ENCODE assay signal across 8 cellular contexts in the genomic region with DNA sequence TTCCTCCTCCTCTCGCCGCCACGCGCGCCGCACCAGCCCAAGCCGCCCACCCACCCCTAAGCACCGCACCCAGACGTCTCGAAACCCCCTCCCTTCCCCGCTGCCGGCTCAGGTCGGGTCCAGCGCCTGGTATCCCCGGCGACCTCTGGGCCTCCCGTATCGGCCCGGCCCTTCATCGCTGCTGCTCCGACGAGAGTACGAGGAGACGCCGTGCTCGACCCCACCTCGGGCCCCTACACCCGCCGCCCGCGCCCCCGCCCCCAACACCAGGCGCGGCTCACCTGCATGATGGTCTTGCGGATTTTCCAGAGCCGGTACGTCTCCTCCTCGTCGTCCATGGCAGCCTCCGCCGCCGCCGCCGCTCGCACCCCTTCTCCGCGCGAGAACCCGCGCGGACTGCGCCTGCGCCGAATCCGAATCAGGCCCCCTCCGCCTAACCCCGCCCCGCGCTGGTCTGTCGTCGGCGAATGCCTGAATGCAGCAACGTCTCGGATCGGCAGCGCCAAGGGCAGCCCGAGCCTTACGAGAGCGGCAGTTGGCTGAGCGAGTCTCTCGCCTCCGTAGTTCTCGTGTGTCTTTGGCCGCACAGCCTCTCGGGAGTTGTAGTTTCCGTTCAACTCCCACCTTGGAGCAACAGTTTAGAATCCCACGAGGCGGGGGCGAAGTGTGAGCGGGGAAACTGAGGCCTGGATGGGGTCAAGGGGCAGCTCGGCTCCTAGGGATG. TPM values are rescaled to one million over a fixed set of nuclear protein-coding genes. Genes with fewer than 3 reads are reported as not detected.
DNase-seq lines count a peak whose midpoint lies in the region; ATAC-seq and TF ChIP-seq lines count a peak whose summit lies in the region.

A gene (minus strand): TSS at position 398 of the 724 bp plus-strand sequence. CDS start 60 bp downstream, at position 338.

- POLR2A ChIA-PET in activated CD4-positive, alpha-beta memory T cell treated with anti-CD3 and anti-CD28 coated beads for 36 hours (lab: Charles Lee) = interaction anchor here (0.6 to 4.2 kb wide), 6 partner anchors 9 to 174 kb away, joined by 3 to 26 read pairs (median 4); a partner anchor contains a TSS

- intact Hi-C loops in activated CD4-positive, alpha-beta memory T cell treated with anti-CD3 and anti-CD28 coated beads for 36 hours (cut with micrococcal nuclease) = loop anchor here (1.0 to 2.0 kb wide), 3 partner anchors 8 to 18 kb away; a partner anchor contains a TSS
- intact Hi-C loops in dorsolateral prefrontal cortex (cut with DNase I) = loop anchor here (1.0 to 10.0 kb wide), 3 partner anchors 8 to 410 kb away; a partner anchor contains a TSS
- intact Hi-C loops in right lobe of liver (cut with DNase I) = no loop called here

- WGBS in right lobe of liver (ENCODE audit: insufficient coverage, low coverage, low lambda C conversion rate, missing lambda C conversion rate) = 0% methylated on average over 6 of the region's 81 CpGs

- ATAC-seq in GM19351 (IDR thresholded peaks at IDR 0.05; ENCODE audit: unreplicated experiment) = peak; percentile 85
- peak; percentile 85 for ATAC-seq in HG03558 (IDR thresholded peaks at IDR 0.05; ENCODE audit: extremely low read depth, unreplicated experiment)
- peak; percentile 77 to 82 (median 78) for ATAC-seq in right lobe of liver

- TF ChIP-seq POLR2A in right lobe of liver (IDR thresholded peaks at IDR 0.05) = peak; percentile 80

- CTCF ChIA-PET in activated CD4-positive, alpha-beta memory T cell treated with anti-CD3 and anti-CD28 coated beads for 36 hours (lab: Charles Lee) = interaction anchor here (0.9 to 1.9 kb wide), 5 partner anchors 20 to 149 kb away, joined by 3 to 7 read pairs (median 4); a partner anchor contains a TSS

- H3K4me1 Mint-ChIP-seq in activated CD4-positive, alpha-beta memory T cell treated with anti-CD3 and anti-CD28 coated beads for 36 hours (ENCODE audit: low read depth) = peaks cover 58% of the 10 kb centered on the region

- peaks cover 14% of the 10 kb centered on the region for H3K36me3 Mint-ChIP-seq in activated CD4-positive, alpha-beta memory T cell treated with anti-CD3 and anti-CD28 coated beads for 36 hours

- TF ChIP-seq CTCF in dorsolateral prefrontal cortex (IDR thresholded peaks at IDR 0.05 in 54 of 56, conservative IDR thresholded peaks at IDR 0.05 in 2 of 56; ENCODE audit: low read depth in 1 of 56, partially characterized antibody in 56 of 56) (peak in 36 of 56 donors; percentile 6 to 53 (median 28)), right lobe of liver (IDR thresholded peaks at IDR 0.05) (no peak)

- peak; percentile 88 to 99 (median 96) for DNase-seq in C1 segment of cervical spinal cord (lab: John Stamatoyannopoulos, UW)
- peak; percentile 97 for DNase-seq in NCI-H774 (lab: John Stamatoyannopoulos, UW)
- DNase-seq in activated CD4-positive, alpha-beta memory T cell treated with anti-CD3 and anti-CD28 coated beads for 36 hours = peak; percentile 98
- peak; percentile 98 to 100 (median 99) for DNase-seq in dorsolateral prefrontal cortex
- peak; percentile 99 for DNase-seq in right lobe of liver
- DNase-seq in stimulated activated CD4-positive, alpha-beta T cell treated with anti-CD3 and anti-CD28 coated beads, Interleukin-4, amount 100 ng/mL, for 4 hours = peak; percentile 97 to 99

- H3K36me3 ChIP-seq in right lobe of liver = peaks cover 0 to 17% (median 10%) of the 10 kb centered on the region in 4 donors

- peak within 1 kb of the TSS; percentile 64 to 100 (median 91) for H3K4me3 ChIP-seq in dorsolateral prefrontal cortex
- peak within 1 kb of the TSS; percentile 91 to 95 (median 92) for H3K4me3 ChIP-seq in right lobe of liver

- H3K9me3 ChIP-seq in right lobe of liver = no peaks in the 10 kb centered on the region

- no peaks in the 10 kb centered on the region for H3K27me3 Mint-ChIP-seq in activated CD4-positive, alpha-beta memory T cell treated with anti-CD3 and anti-CD28 coated beads for 36 hours

- H3K27ac ChIP-seq in dorsolateral prefrontal cortex = peak within 1 kb of the TSS in 55 of 59 donors; percentile 19 to 92 (median 74)
- H3K27ac ChIP-seq in right lobe of liver = peak within 1 kb of the TSS; percentile 72 to 76 (median 73)

- H3K27me3 ChIP-seq in dorsolateral prefrontal cortex (no peaks in the 10 kb centered on the region), right lobe of liver (no peaks in the 10 kb centered on the region)

- H3K27ac Mint-ChIP-seq in activated CD4-positive, alpha-beta memory T cell treated with anti-CD3 and anti-CD28 coated beads for 36 hours = peak within 1 kb of the TSS; percentile 91

- peaks cover 0 to 42% (median 17%) of the 10 kb centered on the region in 4 donors for H3K4me1 ChIP-seq in right lobe of liver

- peaks cover 6% of the 10 kb centered on the region for H3K9me3 Mint-ChIP-seq in activated CD4-positive, alpha-beta memory T cell treated with anti-CD3 and anti-CD28 coated beads for 36 hours

- H3K4me3 Mint-ChIP-seq in activated CD4-positive, alpha-beta memory T cell treated with anti-CD3 and anti-CD28 coated beads for 36 hours = peak within 1 kb of the TSS; percentile 93

RNA-seq across cellular contexts. Expression of the gene that starts here (rescaled TPM):
- 100 to 1,000 TPM; 204 to 207 TPM for total RNA-seq in activated CD4-positive, alpha-beta memory T cell treated with anti-CD3 and anti-CD28 coated beads for 36 hours
- total RNA-seq in dorsolateral prefrontal cortex (100 to 1,000 TPM; 114 to 230 (median 158) TPM), right lobe of liver (100 to 1,000 TPM; 112 to 256 (median 131) TPM)

Comparison
In these comparisons a context has a peak if more than half of its experiments do, and no peak if none do; other contexts are left out.
1. Peak in every context shown above with its lines: DNase-seq, ATAC-seq, H3K4me3 ChIP-seq and H3K27ac ChIP-seq.
2. CTCF ChIP-seq: peak in dorsolateral prefrontal cortex (36 of 56); none in right lobe of liver (0 of 4).
3. intact Hi-C loops: an anchor here in activated CD4-positive, alpha-beta memory T cell treated with anti-CD3 and anti-CD28 coated beads for 36 hours (1.0 to 2.0 kb wide) and dorsolateral prefrontal cortex (1.0 to 10.0 kb wide); none called in right lobe of liver.